ENCODE assay signal across 8 cellular contexts in the genomic region with DNA sequence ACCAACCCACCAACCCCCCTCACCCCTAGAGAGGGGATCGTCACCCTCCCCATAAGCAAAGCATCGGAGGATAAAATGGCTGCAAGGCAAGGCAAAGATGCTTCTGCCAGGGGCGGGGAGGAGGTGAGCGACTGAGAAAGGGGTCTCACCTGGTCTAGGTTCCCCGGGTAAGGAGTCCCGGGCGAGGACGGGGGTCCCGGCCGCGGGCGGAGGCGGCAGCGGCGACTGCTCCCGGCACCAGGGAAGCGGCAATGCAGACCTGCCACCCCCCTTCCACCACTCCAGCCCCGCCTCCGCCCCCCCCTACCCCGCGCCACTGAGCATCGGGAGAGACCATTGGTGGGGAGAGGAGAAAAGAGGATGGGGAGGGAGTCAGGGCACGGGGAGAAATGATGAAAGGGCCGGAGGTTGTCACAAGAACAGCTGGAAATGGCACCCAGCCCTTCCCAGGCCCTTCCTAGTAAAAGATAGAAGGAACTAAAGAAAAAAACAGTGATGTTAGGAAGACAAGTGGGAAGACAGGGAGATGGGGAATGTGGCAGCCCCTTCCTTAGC. TPM values are rescaled to one million over a fixed set of nuclear protein-coding genes. Genes with fewer than 3 reads are reported as not detected.
A peak's percentile ranks its signal among the peaks of the same experiment; 100 is the strongest.
DNase-seq lines count a peak whose midpoint lies in the region; ATAC-seq and TF ChIP-seq lines count a peak whose summit lies in the region.

SV2A (minus strand) TSS at position 255 of the 555 bp plus-strand sequence. CDS start 4,004 bp downstream, outside the sequence.

- peaks cover under 1% of the 10 kb centered on the region for H3K36me3 ChIP-seq in thoracic aorta

- POLR2A ChIA-PET in RWPE1 (lab: Yijun Ruan, JAX; ENCODE audit: low non-redundant PET) = no interaction called here

- H3K4me3 Mint-ChIP-seq in natural killer cell = peak within 1 kb of the TSS; percentile 40

- CTCF ChIA-PET in RWPE1 (lab: Yijun Ruan, JAX) = interaction anchor here (0.6 kb wide), 1 partner anchor 130 kb away, joined by 3 read pairs; no protein-coding TSS in a partner anchor

- in situ Hi-C loops in GM13976 (cut with MboI; ENCODE audit: low sequenced_read_pairs, unreplicated experiment) = no loop called here

- peaks cover 6 to 24% of the 10 kb centered on the region in 2 donors for H3K4me1 Mint-ChIP-seq in natural killer cell

- H3K9me3 ChIP-seq in thoracic aorta = no peaks in the 10 kb centered on the region

- intact Hi-C loops in natural killer cell (cut with micrococcal nuclease) = no loop called here

- peak in 2 of 3 donors; percentile 47 to 49 for ATAC-seq in natural killer cell
- peak; percentile 50 for ATAC-seq in thoracic aorta (ENCODE audit: insufficient number of reproducible peaks, low FRiP score, low read depth)

- TF ChIP-seq CTCF in GM13976 (IDR thresholded peaks at IDR 0.05; ENCODE audit: borderline replicate concordance, control extremely low read depth, extremely low read depth, insufficient read depth, missing control alignments) (no peak), natural killer cell (IDR thresholded peaks at IDR 0.05) (no peak), thoracic aorta (IDR thresholded peaks at IDR 0.05) (no peak), RWPE1 (conservative IDR thresholded peaks at IDR 0.05; ENCODE audit: low read depth) (no peak)

- peaks cover 7 to 27% of the 10 kb centered on the region in 2 donors for H3K4me1 ChIP-seq in thoracic aorta (ENCODE audit: control insufficient read depth in 1 of 2, low read depth in 2 of 2)

- peak within 1 kb of the TSS; percentile 63 to 82 for H3K27ac ChIP-seq in thoracic aorta
- no peak within 1 kb of the TSS for H3K27ac ChIP-seq in RWPE1

- H3K27ac Mint-ChIP-seq in natural killer cell = peak within 1 kb of the TSS in 1 of 2 donors; percentile 18

- H3K9me3 Mint-ChIP-seq in natural killer cell = no peaks in the 10 kb centered on the region

- peak; percentile 63 for DNase-seq in GM13976 (ENCODE audit: low spot score)
- DNase-seq in NCI-H345 treated with DMSO at 0.1 percent for 48 hours (lab: John Stamatoyannopoulos, UW; ENCODE audit: unreplicated experiment) = peak; percentile 86
- peak; percentile 39 for DNase-seq in activated T-cell treated with anti-CD3 and anti-CD28 coated beads for 48 hours (ENCODE audit: low read depth)
- DNase-seq in fibroblast of gingiva (ENCODE audit: low read depth) = peak; percentile 69
- DNase-seq in natural killer cell = no peak
- peak; percentile 36 for DNase-seq in thoracic aorta (ENCODE audit: low spot score)
- DNase-seq in cortex of kidney (lab: John Stamatoyannopoulos, UW) = no peak
- DNase-seq in RWPE1 (ENCODE audit: low spot score) = no peak

- peak within 1 kb of the TSS; percentile 93 for H3K4me3 ChIP-seq in thoracic aorta

- H3K36me3 Mint-ChIP-seq in natural killer cell = no peaks in the 10 kb centered on the region

- no peaks in the 10 kb centered on the region for H3K27me3 ChIP-seq in thoracic aorta (replicated peaks; ENCODE audit: insufficient read depth)

- H3K27me3 Mint-ChIP-seq in natural killer cell (ENCODE audit: low read depth in 2 of 2) = peaks cover 18 to 26% of the 10 kb centered on the region in 2 donors

RNA-seq across cellular contexts. Expression of gene SV2A, which starts in this region (rescaled TPM):
- total RNA-seq in natural killer cell (1 to 10 TPM in 2 of 3 donors, under 1 TPM in 1; 0.73 to 3.9 (median 1.3) TPM), thoracic aorta (10 to 100 TPM; 22.7 to 24.3 TPM)

Comparison
In these comparisons a context has a peak if more than half of its experiments do, and no peak if none do; other contexts are left out.
1. RNA of gene SV2A (total RNA-seq): 22.7 to 24.3 TPM in thoracic aorta; 0.73 to 3.9 TPM in natural killer cell; every median in the first group is over 4 times any median in the second.
2. DNase-seq: peak in GM13976 (single experiment), NCI-H345 treated with DMSO at 0.1 percent for 48 hours (single experiment), activated T-cell treated with anti-CD3 and anti-CD28 coated beads for 48 hours (single experiment), fibroblast of gingiva (single experiment) and thoracic aorta (single experiment); none in natural killer cell (single experiment), cortex of kidney (single experiment) and RWPE1 (single experiment).